In genomic region chr12:82931349-82932116, GRCh38 we compare ENCODE assay signal across 1 cellular context.
TF ChIP-seq lines count a peak whose summit lies in the region.

No MANE protein-coding gene starts in this region.

TF ChIP-seq in IMR-90, 13 proteins besides CTCF, POLR2A, EP300 and RAD21:
- no peak for TF ChIP-seq FOS (IDR thresholded peaks at IDR 0.05; ENCODE audit: low read depth, low read length)
- TF ChIP-seq ELK1 (IDR thresholded peaks at IDR 0.05; ENCODE audit: borderline replicate concordance, low read depth, low read length) = no peak
- no peak for TF ChIP-seq CEBPB (IDR thresholded peaks at IDR 0.05; ENCODE audit: low read depth, low read length)
- TF ChIP-seq NFE2L2 (IDR thresholded peaks at IDR 0.05; ENCODE audit: low read depth, low read length) = no peak
- no peak for TF ChIP-seq MXI1 (IDR thresholded peaks at IDR 0.05; ENCODE audit: borderline replicate concordance, low read depth, low read length)
- TF ChIP-seq RCOR1 (IDR thresholded peaks at IDR 0.05; ENCODE audit: insufficient replicate concordance, low read length) = no peak
- TF ChIP-seq, protein P1, sequence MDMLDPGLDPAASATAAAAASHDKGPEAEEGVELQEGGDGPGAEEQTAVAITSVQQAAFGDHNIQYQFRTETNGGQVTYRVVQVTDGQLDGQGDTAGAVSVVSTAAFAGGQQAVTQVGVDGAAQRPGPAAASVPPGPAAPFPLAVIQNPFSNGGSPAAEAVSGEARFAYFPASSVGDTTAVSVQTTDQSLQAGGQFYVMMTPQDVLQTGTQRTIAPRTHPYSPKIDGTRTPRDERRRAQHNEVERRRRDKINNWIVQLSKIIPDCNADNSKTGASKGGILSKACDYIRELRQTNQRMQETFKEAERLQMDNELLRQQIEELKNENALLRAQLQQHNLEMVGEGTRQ (IDR thresholded peaks at IDR 0.05; ENCODE audit: low read depth, low read length) = no peak
- no peak for TF ChIP-seq RFX5 (IDR thresholded peaks at IDR 0.05; ENCODE audit: low read depth, low read length)
- no peak for TF ChIP-seq SMC3 (IDR thresholded peaks at IDR 0.05; ENCODE audit: low read depth, low read length)
- TF ChIP-seq CHD1 (IDR thresholded peaks at IDR 0.05; ENCODE audit: low read depth, low read length) = no peak
- no peak for TF ChIP-seq MAZ (IDR thresholded peaks at IDR 0.05; ENCODE audit: borderline replicate concordance, low read depth, low read length)
- TF ChIP-seq BHLHE40 (IDR thresholded peaks at IDR 0.05; ENCODE audit: low read depth, low read length) = no peak
- no peak for TF ChIP-seq MAFK (IDR thresholded peaks at IDR 0.05; ENCODE audit: low read depth, low read length)
TF ChIP-seq in IMR-90: peak in this region for 0.
